8 cellular contexts compared by ENCODE assay signal in the genomic region with DNA sequence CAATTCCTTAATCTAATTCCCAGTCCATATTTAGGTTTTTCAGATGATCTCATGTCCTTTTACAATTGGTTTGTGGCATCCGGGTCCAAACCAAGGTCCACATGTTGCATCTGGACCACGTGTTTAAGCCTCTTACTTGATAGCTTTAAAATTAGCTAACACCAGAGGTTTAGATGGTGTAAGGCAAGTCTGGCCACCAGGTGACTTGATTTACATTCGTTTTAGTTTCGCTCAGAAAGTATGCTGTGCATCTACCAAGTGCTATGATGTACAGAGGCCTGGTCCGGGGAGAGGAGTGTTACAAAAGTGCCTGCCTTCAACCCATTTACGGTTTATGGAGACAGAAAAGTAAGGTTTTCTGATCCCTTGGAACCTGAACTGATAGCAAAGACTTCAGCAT. TPM values are rescaled to one million over a fixed set of nuclear protein-coding genes. Genes with fewer than 3 reads are reported as not detected.
DNase-seq lines count a peak whose midpoint lies in the region; TF ChIP-seq lines count a peak whose summit lies in the region.

No MANE protein-coding gene starts in this region.

- H3K9me3 ChIP-seq in HUES48 (ENCODE audit: control insufficient read depth, insufficient read depth, low read length), result no peaks in the 10 kb centered on the region

- H3K27ac ChIP-seq in HUES48 (ENCODE audit: low read depth, low read length) (peak overlapping the region; percentile 94), skin epidermis (peak overlapping the region in 20 of 21 experiments; percentile 92 to 99 (median 95))

- peaks cover 32% of the 10 kb centered on the region for H3K4me1 ChIP-seq in HUES48 (ENCODE audit: control insufficient read depth, insufficient read depth, low read length)

- CTCF ChIA-PET in activated CD4-positive, alpha-beta memory T cell treated with anti-CD3 and anti-CD28 coated beads, Interleukin-2, amount 10 ng/mL, durations not matched to agents 7 days and 5 days (lab: Charles Lee), result interaction anchor here (0.7 to 5.9 kb wide), 10 partner anchors 12 to 1656 kb away, joined by 3 to 45 read pairs (median 3); partner anchors contain the start of gene NETO2

- H3K9ac ChIP-seq in HUES48 (ENCODE audit: low read depth, low read length), result peak overlapping the region; percentile 32; the same call in 1 of the 2 replicates

- H3K4me3 ChIP-seq in HUES48 (ENCODE audit: low read depth, low read length), result peak overlapping the region; percentile 91
- peak overlapping the region; percentile 54 to 91 for H3K4me3 ChIP-seq in foreskin fibroblast (ENCODE audit: low read depth in 1 of 2, low read length in 2 of 2)
- H3K4me3 ChIP-seq in skin epidermis, result peak overlapping the region; percentile 85 to 94 (median 91)

- POLR2A ChIA-PET in activated CD4-positive, alpha-beta memory T cell treated with anti-CD3 and anti-CD28 coated beads, Interleukin-2, amount 10 ng/mL, durations not matched to agents 7 days and 5 days (lab: Charles Lee), result interaction anchor here (0.8 to 3.7 kb wide), 18 partner anchors 9 to 1636 kb away, joined by 3 to 45 read pairs (median 8); partner anchors contain the start of genes C16orf87, ITFG1, N4BP1 and NETO2

- no peaks in the 10 kb centered on the region for H3K27me3 Mint-ChIP-seq in activated CD4-positive, alpha-beta memory T cell treated with anti-CD3 and anti-CD28 coated beads, Interleukin-2, amount 10 ng/mL, durations not matched to agents 7 days and 5 days

- H3K36me3 ChIP-seq in HUES48 (ENCODE audit: control insufficient read depth, insufficient read depth, low read length), result peaks cover 24% of the 10 kb centered on the region

- DNase-seq in NCI-H1417 (lab: John Stamatoyannopoulos, UW), result peak in 2 of 3 experiments; percentile 25 to 61
- DNase-seq in NCI-H1417 treated with DMSO at 0.1 percent for 48 hours (lab: John Stamatoyannopoulos, UW), result no peak
- peak; percentile 39 for DNase-seq in activated CD4-positive, alpha-beta memory T cell treated with anti-CD3 and anti-CD28 coated beads, Interleukin-2, amount 10 ng/mL, durations not matched to agents 7 days and 5 days
- peak in 1 of 2 donors; percentile 44 for DNase-seq in foreskin fibroblast
- DNase-seq in OCI-M2 (lab: John Stamatoyannopoulos, UW; ENCODE audit: unreplicated experiment), result no peak
- DNase-seq in NCI-H2081 treated with DMSO at 0.1 percent for 48 hours (lab: John Stamatoyannopoulos, UW), result no peak

- H3K9me3 Mint-ChIP-seq in activated CD4-positive, alpha-beta memory T cell treated with anti-CD3 and anti-CD28 coated beads, Interleukin-2, amount 10 ng/mL, durations not matched to agents 7 days and 5 days, result no peaks in the 10 kb centered on the region

- no peaks in the 10 kb centered on the region for H3K27me3 ChIP-seq in HUES48 (ENCODE audit: control insufficient read depth, insufficient read depth, low read length)

- peaks cover 24% of the 10 kb centered on the region for H3K36me3 Mint-ChIP-seq in activated CD4-positive, alpha-beta memory T cell treated with anti-CD3 and anti-CD28 coated beads, Interleukin-2, amount 10 ng/mL, durations not matched to agents 7 days and 5 days (ENCODE audit: low read depth)

- H3K4me1 Mint-ChIP-seq in activated CD4-positive, alpha-beta memory T cell treated with anti-CD3 and anti-CD28 coated beads, Interleukin-2, amount 10 ng/mL, durations not matched to agents 7 days and 5 days, result peaks cover 50% of the 10 kb centered on the region

- peak overlapping the region; percentile 95 for H3K27ac Mint-ChIP-seq in activated CD4-positive, alpha-beta memory T cell treated with anti-CD3 and anti-CD28 coated beads, Interleukin-2, amount 10 ng/mL, durations not matched to agents 7 days and 5 days

- TF ChIP-seq CTCF in foreskin fibroblast (IDR thresholded peaks at IDR 0.05; ENCODE audit: low read depth, low read length), result no peak

- peak overlapping the region; percentile 90 for H3K4me3 Mint-ChIP-seq in activated CD4-positive, alpha-beta memory T cell treated with anti-CD3 and anti-CD28 coated beads, Interleukin-2, amount 10 ng/mL, durations not matched to agents 7 days and 5 days

RNA-seq across cellular contexts. Expression of gene DNAJA2, which starts 0.9 kb away (rescaled TPM):
- total RNA-seq in activated CD4-positive, alpha-beta memory T cell treated with anti-CD3 and anti-CD28 coated beads, Interleukin-2, amount 10 ng/mL, durations not matched to agents 7 days and 5 days, result 10 to 100 TPM; 61.2 to 64.3 TPM

Comparison
In these comparisons a context has a peak if more than half of its experiments do, and no peak if none do; other contexts are left out.
1. DNase-seq: peak in NCI-H1417 (2 of 3) and activated CD4-positive, alpha-beta memory T cell treated with anti-CD3 and anti-CD28 coated beads, Interleukin-2, amount 10 ng/mL, durations not matched to agents 7 days and 5 days (single experiment); none in NCI-H1417 treated with DMSO at 0.1 percent for 48 hours (single experiment), OCI-M2 (single experiment) and NCI-H2081 treated with DMSO at 0.1 percent for 48 hours (single experiment).
2. Peak in every context shown above with its lines, with median percentiles within 50 percentile points of each other: H3K4me3 ChIP-seq.